In genomic region chr4:9841072-9841471, GRCh38 we compare ENCODE assay signal across 29 cellular contexts. TPM values are rescaled to one million over a fixed set of nuclear protein-coding genes. Genes with fewer than 3 reads are reported as not detected.
"Had no signal": no experiment of that assay in that cellular context is flagged by ENCODE, and none has a peak within 500 bp of the region (broad histone marks: within the 10 kb centered on the region; RNA-seq: fewer than 3 reads in every experiment).

No MANE protein-coding gene starts in this region.

- H3K4me1 ChIP-seq: colonic mucosa, esophagus squamous epithelium, gastrocnemius medialis, heart right ventricle, left lung, lower lobe of right lung had no signal

- ATAC-seq: gastrocnemius medialis; heart right ventricle; left cardiac atrium; left lung; left ventricle myocardium superior; lower lobe of right lung; naive thymus-derived CD4-positive, alpha-beta T cell; natural killer cell had no signal

- H3K4me1 Mint-ChIP-seq: naive thymus-derived CD4-positive, alpha-beta T cell; natural killer cell had no signal

- DNase-seq: colonic mucosa; cortex of kidney; dorsolateral prefrontal cortex; effector CD4-positive, alpha-beta T cell; effector memory CD4-positive, alpha-beta T cell; esophagus squamous epithelium; foreskin fibroblast; foreskin melanocyte; gastrocnemius medialis; glutamatergic neuron; heart right ventricle; hippocampal formation; left cardiac atrium; left lung; left ventricle myocardium superior; lower lobe of right lung; mesenchymal stem cell; midbrain; naive thymus-derived CD4-positive, alpha-beta T cell; natural killer cell had no signal

- H3K9me3 ChIP-seq: colonic mucosa had no signal

- H3K27me3 ChIP-seq: colonic mucosa, dorsolateral prefrontal cortex, esophagus squamous epithelium, gastrocnemius medialis, heart right ventricle, left lung had no signal

- H3K27ac ChIP-seq: colonic mucosa, dorsolateral prefrontal cortex, esophagus squamous epithelium, gastrocnemius medialis, heart right ventricle, left lung, lower lobe of right lung had no signal

- H3K27me3 Mint-ChIP-seq: dendritic cell treated with granulocyte-macrophage colony-stimulating factor and Interleukin-4, amounts not matched to agents 40 ng/mL and 50 ng/mL, for 4 days had no signal

- H3K27ac Mint-ChIP-seq: dendritic cell treated with granulocyte-macrophage colony-stimulating factor and Interleukin-4, amounts not matched to agents 40 ng/mL and 50 ng/mL, for 4 days; natural killer cell had no signal

- H3K4me3 Mint-ChIP-seq: dendritic cell treated with granulocyte-macrophage colony-stimulating factor and Interleukin-4, amounts not matched to agents 40 ng/mL and 50 ng/mL, for 4 days; naive thymus-derived CD4-positive, alpha-beta T cell; natural killer cell had no signal

- H3K36me3 ChIP-seq: colonic mucosa, esophagus squamous epithelium, gastrocnemius medialis, heart right ventricle, left lung, lower lobe of right lung had no signal

- H3K4me3 ChIP-seq: colonic mucosa, dorsolateral prefrontal cortex, esophagus squamous epithelium, gastrocnemius medialis, heart right ventricle, left lung, lower lobe of right lung had no signal

RNA-seq across cellular contexts. Expression of gene DRD5, which starts 59.6 kb away (rescaled TPM):
- total RNA-seq: endothelial cell of umbilical vein; epithelial cell of proximal tubule; esophagus squamous epithelium; gastrocnemius medialis; glomerular endothelial cell; heart right ventricle; kidney epithelial cell; left ventricle myocardium superior; lower lobe of right lung; lung microvascular endothelial cell; mononuclear cell; mucosa of gallbladder; naive thymus-derived CD4-positive, alpha-beta T cell; natural killer cell had no signal
- polyA plus RNA-seq: endothelial cell of umbilical vein; keratinocyte; naive thymus-derived CD4-positive, alpha-beta T cell had no signal
